1 cellular context compared by ENCODE assay signal in the genomic region with DNA sequence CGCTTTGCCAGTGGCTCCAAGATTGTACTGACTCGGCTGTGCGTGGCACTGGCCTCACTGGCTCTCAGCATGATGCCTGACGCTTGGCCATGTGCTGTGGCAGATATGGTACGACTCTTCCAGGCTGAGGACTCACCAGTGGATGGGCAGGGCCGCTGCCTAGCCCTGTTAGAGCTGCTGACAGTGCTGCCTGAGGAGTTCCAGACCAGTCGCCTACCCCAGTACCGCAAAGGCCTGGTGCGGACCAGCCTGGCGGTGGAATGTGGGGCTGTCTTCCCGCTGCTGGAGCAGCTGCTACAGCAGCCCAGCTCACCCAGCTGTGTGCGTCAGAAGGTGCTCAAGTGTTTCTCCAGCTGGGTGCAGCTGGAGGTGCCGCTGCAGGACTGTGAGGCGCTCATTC.
TF ChIP-seq lines count a peak whose summit lies in the region.

No MANE protein-coding gene starts in this region.

TF ChIP-seq in K562, 482 proteins besides CTCF, POLR2A, EP300 and RAD21:
- TF ChIP-seq RBFOX2 (IDR thresholded peaks at IDR 0.05; ENCODE audit: low read depth, low read length), result peak; percentile 12; the same call in 1 of the 2 replicates
- no peak for TF ChIP-seq NR2C2 (CRISPR knock-in tag; IDR thresholded peaks at IDR 0.05)
- no peak for TF ChIP-seq NR2C2 (tag; IDR thresholded peaks at IDR 0.05)
TF ChIP-seq in K562: peak in this region for 1.
